ENCODE assay signal across 1 cellular context in genomic region chr3:190513409-190514162, GRCh38.
TF ChIP-seq lines count a peak whose summit lies in the region.

IL1RAP (plus strand) TSS chr3:190514085; CDS start chr3:190564290, 50,205 bp downstream.

TF ChIP-seq in HepG2, 621 proteins besides CTCF, POLR2A, EP300 and RAD21 (continued from another document and continues in another):
- TF ChIP-seq CEBPZ (IDR thresholded peaks at IDR 0.05; ENCODE audit: low read length), result no peak
- peak; percentile 79 for TF ChIP-seq ZBTB7B (CRISPR knock-in tag; IDR thresholded peaks at IDR 0.05)
- TF ChIP-seq ZNF329 (CRISPR knock-in tag; IDR thresholded peaks at IDR 0.05; ENCODE audit: low read depth), result 0 out of 2 replicates have a peak, but pooled peaks have one; percentile 80
- 0 out of 2 replicates have a peak, but pooled peaks have one; percentile 45 for TF ChIP-seq HMGXB3 (CRISPR knock-in tag; IDR thresholded peaks at IDR 0.05; ENCODE audit: borderline replicate concordance)
- TF ChIP-seq LBX2 (CRISPR knock-in tag; IDR thresholded peaks at IDR 0.05; ENCODE audit: borderline replicate concordance), result 0 out of 2 replicates have a peak, but pooled peaks have one; percentile 80
- no peak for TF ChIP-seq SETDB1 (CRISPR knock-in tag; IDR thresholded peaks at IDR 0.05; ENCODE audit: borderline replicate concordance)
- TF ChIP-seq ZNF136 (CRISPR knock-in tag; IDR thresholded peaks at IDR 0.05; ENCODE audit: low read depth), result 0 out of 2 replicates have a peak, but pooled peaks have one; percentile 16
- no peak for TF ChIP-seq FOXK1 (CRISPR knock-in tag; IDR thresholded peaks at IDR 0.05; ENCODE audit: borderline replicate concordance, low read depth)
- peak; percentile 54; the same call in 1 of the 2 replicates for TF ChIP-seq FOXO1 (CRISPR knock-in tag; IDR thresholded peaks at IDR 0.05)
- TF ChIP-seq CREB3 (CRISPR knock-in tag; IDR thresholded peaks at IDR 0.05), result no peak
- peak in 1 of 2 experiments; percentile 80; a peak in 1 of 4 replicates for TF ChIP-seq KLF16 (CRISPR knock-in tag; IDR thresholded peaks at IDR 0.05)
- no peak; the same call in 1 of the 2 replicates for TF ChIP-seq ZNF33B (CRISPR knock-in tag; IDR thresholded peaks at IDR 0.05)
- 0 out of 2 replicates have a peak, but pooled peaks have one; percentile 25 for TF ChIP-seq PPARG (CRISPR knock-in tag; conservative IDR thresholded peaks at IDR 0.05)
- no peak for TF ChIP-seq PRPF4 (IDR thresholded peaks at IDR 0.05; ENCODE audit: low read depth, low read length, poor library complexity, severe bottlenecking)
- TF ChIP-seq MED8 (CRISPR knock-in tag; IDR thresholded peaks at IDR 0.05; ENCODE audit: insufficient replicate concordance), result no peak
- no peak for TF ChIP-seq PRMT3 (CRISPR knock-in tag; IDR thresholded peaks at IDR 0.05; ENCODE audit: borderline replicate concordance, low read depth)
- TF ChIP-seq ZBTB3 (CRISPR knock-in tag; IDR thresholded peaks at IDR 0.05; ENCODE audit: borderline replicate concordance, low read depth), result 0 out of 2 replicates have a peak, but pooled peaks have one; percentile 49
- no peak for TF ChIP-seq LRRFIP1 (CRISPR knock-in tag; conservative IDR thresholded peaks at IDR 0.05)
- TF ChIP-seq JDP2 (CRISPR knock-in tag; IDR thresholded peaks at IDR 0.05; ENCODE audit: borderline replicate concordance), result no peak
- no peak for TF ChIP-seq TRIM22 (IDR thresholded peaks at IDR 0.05)
- no peak for TF ChIP-seq ZNF432 (CRISPR knock-in tag; IDR thresholded peaks at IDR 0.05; ENCODE audit: borderline replicate concordance)
- no peak for TF ChIP-seq AFF4 (CRISPR knock-in tag; IDR thresholded peaks at IDR 0.05)
- TF ChIP-seq THAP11 (CRISPR knock-in tag; IDR thresholded peaks at IDR 0.05), result peak; percentile 69
- no peak for TF ChIP-seq MAFG (CRISPR knock-in tag; IDR thresholded peaks at IDR 0.05)
- no peak for TF ChIP-seq ZC3H4 (CRISPR knock-in tag; IDR thresholded peaks at IDR 0.05; ENCODE audit: borderline replicate concordance)
- peak; percentile 15 for TF ChIP-seq CBX1 (IDR thresholded peaks at IDR 0.05; ENCODE audit: low read depth)
- TF ChIP-seq RORA (CRISPR knock-in tag; IDR thresholded peaks at IDR 0.05), result no peak
- peak; percentile 92 for TF ChIP-seq GATAD2A (CRISPR knock-in tag; IDR thresholded peaks at IDR 0.05)
- no peak for TF ChIP-seq FOSL1 (CRISPR knock-in tag; IDR thresholded peaks at IDR 0.05; ENCODE audit: borderline replicate concordance)
- no peak for TF ChIP-seq ZNF703 (CRISPR knock-in tag; IDR thresholded peaks at IDR 0.05; ENCODE audit: borderline replicate concordance)
- peak; percentile 62; the same call in 1 of the 2 replicates for TF ChIP-seq HMG20B (CRISPR knock-in tag; conservative IDR thresholded peaks at IDR 0.05)
- TF ChIP-seq ZNF674 (CRISPR knock-in tag; IDR thresholded peaks at IDR 0.05; ENCODE audit: low read depth), result peak; percentile 93
- no peak for TF ChIP-seq NR2F1 (CRISPR knock-in tag; IDR thresholded peaks at IDR 0.05)
- peak; percentile 83; the same call in 1 of the 2 replicates for TF ChIP-seq TFDP1 (CRISPR knock-in tag; IDR thresholded peaks at IDR 0.05; ENCODE audit: borderline replicate concordance)
- no peak for TF ChIP-seq IKZF1 (IDR thresholded peaks at IDR 0.05)
- no peak for TF ChIP-seq KAT2B (IDR thresholded peaks at IDR 0.05; ENCODE audit: borderline replicate concordance, low read depth, low read length)
- TF ChIP-seq ZSCAN9 (CRISPR knock-in tag; IDR thresholded peaks at IDR 0.05; ENCODE audit: borderline replicate concordance), result no peak
- TF ChIP-seq ZNF691 (CRISPR knock-in tag; IDR thresholded peaks at IDR 0.05; ENCODE audit: borderline replicate concordance, low read depth), result no peak
- peak; percentile 51 for TF ChIP-seq STAG1 (CRISPR knock-in tag; IDR thresholded peaks at IDR 0.05)
